ENCODE assay signal across 1 cellular context in the genomic region with DNA sequence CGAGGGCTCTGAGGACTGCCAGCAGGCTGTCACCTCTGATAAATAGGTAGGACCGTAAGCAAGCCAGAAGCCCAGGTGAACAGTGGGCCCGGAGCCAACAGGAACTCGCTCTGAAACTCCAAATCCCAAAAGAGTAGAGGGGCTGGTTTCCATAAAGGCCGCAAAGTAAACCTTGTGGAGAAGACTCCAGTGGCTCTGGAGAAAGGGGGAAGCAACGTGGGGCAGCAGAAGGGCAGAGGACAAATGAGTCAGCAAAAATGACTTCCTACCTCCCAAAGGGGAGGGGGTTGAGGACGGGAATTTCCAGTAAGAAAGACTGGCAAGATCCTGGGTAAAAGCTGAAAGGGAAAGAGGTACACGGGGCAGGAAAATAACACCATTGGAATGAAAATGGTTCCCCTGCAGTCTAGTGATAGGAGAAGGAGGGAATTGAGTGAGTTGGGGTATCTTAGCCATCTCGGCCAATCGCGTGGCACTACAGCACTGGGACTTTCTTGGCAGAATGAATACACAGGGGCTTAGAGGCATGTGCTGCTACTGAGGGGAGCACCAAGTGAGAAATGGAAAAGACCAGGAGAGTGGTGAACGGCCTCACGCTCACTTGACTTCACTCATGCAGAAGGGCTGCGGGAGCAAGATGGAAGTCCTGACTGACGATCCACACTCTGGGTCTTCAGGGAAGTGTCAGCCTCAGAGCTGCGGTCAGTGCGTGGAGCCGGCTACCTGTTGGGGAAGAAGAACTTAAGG.
TF ChIP-seq lines count a peak whose summit lies in the region.

No MANE protein-coding gene starts in this region.

TF ChIP-seq in K562, 482 proteins besides CTCF, POLR2A, EP300 and RAD21 (continued from another document):
- TF ChIP-seq E2F4 (CRISPR knock-in tag; IDR thresholded peaks at IDR 0.05; ENCODE audit: low read depth): no peak
- no peak for TF ChIP-seq FOXP4 (CRISPR knock-in tag; IDR thresholded peaks at IDR 0.05; ENCODE audit: borderline replicate concordance)
- TF ChIP-seq MXD1 (CRISPR knock-in tag; IDR thresholded peaks at IDR 0.05; ENCODE audit: borderline replicate concordance, poor library complexity, severe bottlenecking): no peak
- TF ChIP-seq MECOM (CRISPR knock-in tag; IDR thresholded peaks at IDR 0.05): no peak
- peak; percentile 91 for TF ChIP-seq ZNF592 (IDR thresholded peaks at IDR 0.05)
- no peak for TF ChIP-seq COPS2 (conservative IDR thresholded peaks at IDR 0.05)
- peak; percentile 64 for TF ChIP-seq DMBX1 (CRISPR knock-in tag; IDR thresholded peaks at IDR 0.05; ENCODE audit: borderline replicate concordance)
- no peak for TF ChIP-seq JUND (IDR thresholded peaks at IDR 0.05; ENCODE audit: borderline replicate concordance, low read depth, low read length)
- TF ChIP-seq JUND (tag; IDR thresholded peaks at IDR 0.05; ENCODE audit: borderline replicate concordance, low read depth, low read length): peak; percentile 34; the same call in 1 of the 3 replicates
- TF ChIP-seq KDM5B (IDR thresholded peaks at IDR 0.05; ENCODE audit: insufficient replicate concordance, low read depth, low read length): no peak
- TF ChIP-seq GTF3C2 (IDR thresholded peaks at IDR 0.05; ENCODE audit: borderline replicate concordance, extremely low read depth, insufficient read length): no peak
- TF ChIP-seq ZFP1 (CRISPR knock-in tag; IDR thresholded peaks at IDR 0.05): no peak
- no peak for TF ChIP-seq FOXO4 (CRISPR knock-in tag; IDR thresholded peaks at IDR 0.05)
- peak; percentile 4; the same call in 1 of the 2 replicates for TF ChIP-seq ZFX (CRISPR knock-in tag; IDR thresholded peaks at IDR 0.05)
- TF ChIP-seq ZC3H8 (IDR thresholded peaks at IDR 0.05): no peak
- no peak for TF ChIP-seq EWSR1 (IDR thresholded peaks at IDR 0.05; ENCODE audit: borderline replicate concordance, low read depth, partially characterized antibody)
